Comparison of ENCODE assay signal across 8 cellular contexts in genomic region chr2:170929686-170930050, GRCh38. TPM values are rescaled to one million over a fixed set of nuclear protein-coding genes. Genes with fewer than 3 reads are reported as not detected.
DNase-seq lines count a peak whose midpoint lies in the region; ATAC-seq and TF ChIP-seq lines count a peak whose summit lies in the region.

No MANE protein-coding gene starts in this region.

- H3K9me3 ChIP-seq in mucosa of rectum (ENCODE audit: control insufficient read depth in 2 of 2, low read length in 2 of 2) (no peaks in the 10 kb centered on the region), stomach smooth muscle (ENCODE audit: control insufficient read depth in 2 of 2, low read length in 2 of 2) (no peaks in the 10 kb centered on the region)

- H2AFZ ChIP-seq in GM23338, result peak overlapping the region; percentile 70; the same call in 1 of the 2 replicates

- H3K9me2 ChIP-seq in GM23338 (ENCODE audit: insufficient read depth), result peaks cover 12% of the 10 kb centered on the region; the same call in 1 of the 2 replicates

- H3K4me1 ChIP-seq in GM23338 (ENCODE audit: insufficient read depth) (peaks cover 11% of the 10 kb centered on the region), mucosa of rectum (ENCODE audit: control insufficient read depth in 2 of 2, insufficient read depth in 2 of 2, low read length in 2 of 2) (peaks cover 15 to 16% of the 10 kb centered on the region in 2 donors), stomach smooth muscle (ENCODE audit: control insufficient read depth, insufficient read depth, low read length) (peaks cover 12% of the 10 kb centered on the region)

- DNase-seq in ELF-1 (ENCODE audit: low read depth, low spot score), result peak; percentile 81
- DNase-seq in GM23338 (ENCODE audit: low spot score), result peak; percentile 81
- peak; percentile 64 for DNase-seq in NCI-H146 (lab: John Stamatoyannopoulos, UW)
- peak; percentile 42 for DNase-seq in activated CD8-positive, alpha-beta memory T cell treated with anti-CD3 and anti-CD28 coated beads, Interleukin-2, amount 50 U/mL, for 4 hours
- no peak for DNase-seq in epithelial cell of prostate (ENCODE audit: low read depth, low spot score)

- peak overlapping the region; percentile 91 for H3K27ac ChIP-seq in GM23338 (ENCODE audit: low read depth)
- H3K27ac ChIP-seq in epithelial cell of prostate, result peak overlapping the region; percentile 87
- H3K27ac ChIP-seq in mucosa of rectum (ENCODE audit: low read depth in 2 of 2, low read length in 2 of 2), result peak overlapping the region; percentile 94
- H3K27ac ChIP-seq in stomach smooth muscle (ENCODE audit: low read length), result peak overlapping the region; percentile 79

- peak overlapping the region; percentile 92 for H3K9ac ChIP-seq in mucosa of rectum (ENCODE audit: low read depth in 1 of 2, low read length in 2 of 2)
- H3K9ac ChIP-seq in stomach smooth muscle (ENCODE audit: low read length in 2 of 2), result peak overlapping the region; percentile 87

- peaks cover 28% of the 10 kb centered on the region for H3K9me3 Mint-ChIP-seq in GM23338

- H3K27me3 Mint-ChIP-seq in GM23338 (ENCODE audit: insufficient read depth, low read depth, poor library complexity), result peaks cover 14% of the 10 kb centered on the region

- peak overlapping the region; percentile 93 for H3K27ac Mint-ChIP-seq in GM23338

- ATAC-seq in GM23338, result peak; percentile 54
- ATAC-seq in GM21526 (IDR thresholded peaks at IDR 0.05; ENCODE audit: low FRiP score, unreplicated experiment), result no peak

- H3K36me3 ChIP-seq in GM23338 (ENCODE audit: insufficient read depth) (no peaks in the 10 kb centered on the region), mucosa of rectum (ENCODE audit: control insufficient read depth in 2 of 2, insufficient read depth in 2 of 2, low read length in 2 of 2) (peaks cover 0 to 3% of the 10 kb centered on the region in 2 donors), stomach smooth muscle (ENCODE audit: control insufficient read depth in 2 of 2, insufficient read depth in 2 of 2, low read length in 2 of 2) (no peaks in the 10 kb centered on the region)

- peaks cover 27% of the 10 kb centered on the region for H4K20me1 ChIP-seq in GM23338 (replicated peaks; ENCODE audit: insufficient read depth)

- peaks cover 33% of the 10 kb centered on the region for H3K36me3 Mint-ChIP-seq in GM23338 (ENCODE audit: low read depth)

- peak overlapping the region; percentile 91 for H3K4me3 ChIP-seq in GM23338
- peak overlapping the region; percentile 91 to 95 for H3K4me3 ChIP-seq in mucosa of rectum (ENCODE audit: low read length in 2 of 2)
- H3K4me3 ChIP-seq in stomach smooth muscle (ENCODE audit: low read length in 2 of 2), result peak overlapping the region; percentile 88 to 95

- peaks cover 20% of the 10 kb centered on the region for H3K4me1 Mint-ChIP-seq in GM23338

- H3F3A ChIP-seq in GM23338 (replicated peaks; ENCODE audit: low read depth), result peaks cover 13% of the 10 kb centered on the region; the same call in 1 of the 2 replicates

- peak overlapping the region; percentile 92 for H3K4me3 Mint-ChIP-seq in GM23338

- H3K27me3 ChIP-seq in GM23338 (ENCODE audit: insufficient read depth) (no peaks in the 10 kb centered on the region), mucosa of rectum (ENCODE audit: control insufficient read depth in 2 of 2, insufficient read depth in 2 of 2, low read length in 2 of 2) (no peaks in the 10 kb centered on the region), stomach smooth muscle (ENCODE audit: control insufficient read depth in 1 of 2, insufficient read depth in 2 of 2, low read length in 2 of 2) (no peaks in the 10 kb centered on the region)

- peak overlapping the region; percentile 94 for H3K4me2 ChIP-seq in GM23338

- peaks cover 52% of the 10 kb centered on the region for H3K79me2 ChIP-seq in GM23338 (replicated peaks; ENCODE audit: insufficient read depth)

- TF ChIP-seq CTCF in GM23338 (conservative IDR thresholded peaks at IDR 0.05; ENCODE audit: low read depth in 2 of 2), result no peak

TF ChIP-seq in GM23338, 12 proteins besides CTCF, POLR2A, EP300 and RAD21 (continues in another document):
- TF ChIP-seq REST (IDR thresholded peaks at IDR 0.05; ENCODE audit: unreplicated experiment) (no peak), CREB1 (CRISPR knock-in tag; IDR thresholded peaks at IDR 0.05; ENCODE audit: low read depth) (no peak), ZNF114 (CRISPR knock-in tag; IDR thresholded peaks at IDR 0.05) (no peak), STAT1 (IDR thresholded peaks at IDR 0.05; ENCODE audit: unreplicated experiment) (no peak), ETS1 (IDR thresholded peaks at IDR 0.05) (no peak), POLR2AphosphoS5 (IDR thresholded peaks at IDR 0.05; ENCODE audit: low read depth) (no peak; the same call in 1 of the 2 replicates), JUNB (IDR thresholded peaks at IDR 0.05; ENCODE audit: unreplicated experiment) (no peak), EZH2phosphoT487 (IDR thresholded peaks at IDR 0.05; ENCODE audit: unreplicated experiment) (no peak), ZNF331 (CRISPR knock-in tag; IDR thresholded peaks at IDR 0.05; ENCODE audit: low read depth) (no peak), NANOG (IDR thresholded peaks at IDR 0.05; ENCODE audit: borderline replicate concordance) (no peak)

RNA-seq across cellular contexts. Expression of gene GORASP2, which starts 0.6 kb away (rescaled TPM):
- total RNA-seq in GM23338 (2014; rRNA removed; shearing (Covaris generic)), result 45.2 and 45.9 TPM in 2 replicates
- 38.7 and 44.5 TPM in 2 replicates for polyA plus RNA-seq in GM23338 (2016; fragmentation: Nextera tagmentation; extraction: Ambion mirVana)
